ENCODE assay signal across 8 cellular contexts in genomic region chr15:65980824-65981456, GRCh38.
DNase-seq lines count a peak whose midpoint lies in the region; ATAC-seq, FAIRE-seq and TF ChIP-seq lines count a peak whose summit lies in the region.

No MANE protein-coding gene starts in this region.

- no peak overlapping the region for H3K4me3 ChIP-seq in endothelial cell of umbilical vein (replicated peaks in 1 of 3; ENCODE audit: insufficient read depth in 1 of 3, low read depth in 1 of 3, low read length in 3 of 3)
- H3K4me3 ChIP-seq in CD4-positive, alpha-beta memory T cell (ENCODE audit: low read length in 2 of 2) = no peak overlapping the region

- DNase-seq in DMS114 treated with DMSO at 0.1 percent for 48 hours (lab: John Stamatoyannopoulos, UW; ENCODE audit: unreplicated experiment) (peak; percentile 12), HFFc6 (peak; percentile 76), SK-MEL-5 (ENCODE audit: low read depth, low spot score) (peak; percentile 74), endothelial cell of umbilical vein (ENCODE audit: low read depth, low spot score) (peak; percentile 52), mesothelial cell of epicardium (ENCODE audit: low spot score in 2 of 2, unreplicated experiment in 2 of 2) (peak; percentile 43 to 69)
- no peak for DNase-seq in CD4-positive, alpha-beta memory T cell
- no peak for DNase-seq in activated effector memory CD4-positive, alpha-beta T cell treated with anti-CD3 and anti-CD28 coated beads, Interleukin-2, amount 50 U/mL, for 16 hours

- no TSS peak for BruUV-seq in endothelial cell of umbilical vein (replicated peaks; lab: Mats Ljungman, UMichigan)

- H3K27ac ChIP-seq in endothelial cell of umbilical vein (ENCODE audit: insufficient read depth, low read depth, low read length) = no peak overlapping the region
- H3K27ac ChIP-seq in CD4-positive, alpha-beta memory T cell (ENCODE audit: low read depth, low read length) = no peak overlapping the region

- H3K9me3 ChIP-seq in endothelial cell of umbilical vein (replicated peaks; ENCODE audit: control insufficient read depth, insufficient read depth, low read length) = no peaks in the 10 kb centered on the region
- no peaks in the 10 kb centered on the region for H3K9me3 ChIP-seq in CD4-positive, alpha-beta memory T cell (ENCODE audit: control insufficient read depth in 1 of 2, low read length in 2 of 2)

- no peaks in the 10 kb centered on the region for H4K20me1 ChIP-seq in endothelial cell of umbilical vein (replicated peaks; ENCODE audit: control insufficient read depth, extremely low read depth, insufficient read depth, low read length)

- no peak overlapping the region for H2AFZ ChIP-seq in endothelial cell of umbilical vein (ENCODE audit: low read depth, low read length)

- peak; percentile 91 for FAIRE-seq in endothelial cell of umbilical vein (lab: Jason Lieb, UNC)

- dilution Hi-C loops in endothelial cell of umbilical vein (cut with MboI; ENCODE audit: extremely low pct_ligation_motif_present, low sequenced_read_pairs) = no loop called here

- no peak overlapping the region for H3K4me2 ChIP-seq in endothelial cell of umbilical vein (ENCODE audit: insufficient read depth, low read length)

- no peak overlapping the region for H3K9ac ChIP-seq in endothelial cell of umbilical vein (replicated peaks; ENCODE audit: extremely low read depth, insufficient read depth, low read length)

- H3K27ac Mint-ChIP-seq in HFFc6 (no peak overlapping the region), mesothelial cell of epicardium (no peak overlapping the region)
- H3K27ac Mint-ChIP-seq in CD4-positive, alpha-beta memory T cell = no peak overlapping the region

- CTCF ChIA-PET in endothelial cell of umbilical vein (lab: Charles Lee) = interaction anchor here (1.2 to 1.9 kb wide), 3 partner anchors 10 to 518 kb away, joined by 4 to 6 read pairs (median 4); no protein-coding TSS in a partner anchor
- CTCF ChIA-PET in CD4-positive, alpha-beta memory T cell (lab: Charles Lee; ENCODE audit: partially characterized antibody) = interaction anchor here (1.0 to 1.3 kb wide), 3 partner anchors 29 to 586 kb away, joined by 3 read pairs; no protein-coding TSS in a partner anchor

- H3K36me3 ChIP-seq in endothelial cell of umbilical vein (ENCODE audit: control insufficient read depth in 2 of 2, extremely low read depth in 1 of 2, insufficient read depth in 2 of 2, low read length in 2 of 2) = no peaks in the 10 kb centered on the region
- no peaks in the 10 kb centered on the region for H3K36me3 ChIP-seq in CD4-positive, alpha-beta memory T cell (ENCODE audit: insufficient read depth, low read length)

- no peak overlapping the region for H3K4me3 Mint-ChIP-seq in HFFc6
- no peak overlapping the region for H3K4me3 Mint-ChIP-seq in mesothelial cell of epicardium
- H3K4me3 Mint-ChIP-seq in CD4-positive, alpha-beta memory T cell = peak overlapping the region in 4 of 8 donors; percentile 18 to 27 (median 25)

- H3K79me2 ChIP-seq in endothelial cell of umbilical vein (ENCODE audit: control insufficient read depth, insufficient read depth, low read length) = no peaks in the 10 kb centered on the region

- intact Hi-C loops in endothelial cell of umbilical vein (cut with micrococcal nuclease) = loop anchor here (1.0 to 10.0 kb wide), 3 partner anchors 210 to 514 kb away; partner anchors contain the start of gene SNAPC5
- intact Hi-C loops in CD4-positive, alpha-beta memory T cell (cut with micrococcal nuclease) = loop anchor here (1.0 kb wide), 1 partner anchor 343 kb away; no protein-coding TSS in a partner anchor

- peaks cover 6% of the 10 kb centered on the region for H3K4me1 Mint-ChIP-seq in HFFc6 (ENCODE audit: low read depth)
- peaks cover 17% of the 10 kb centered on the region for H3K4me1 Mint-ChIP-seq in mesothelial cell of epicardium
- peaks cover 6 to 18% (median 9%) of the 10 kb centered on the region in 4 donors for H3K4me1 Mint-ChIP-seq in CD4-positive, alpha-beta memory T cell

- TF ChIP-seq CTCF in HFFc6 (IDR thresholded peaks at IDR 0.05) (peak; percentile 89), endothelial cell of umbilical vein (IDR thresholded peaks at IDR 0.05; ENCODE audit: extremely low read depth in 1 of 2, insufficient read depth in 1 of 2, low read depth in 1 of 2, low read length in 2 of 2) (peak; percentile 58 to 68), mesothelial cell of epicardium (IDR thresholded peaks at IDR 0.05; ENCODE audit: unreplicated experiment) (peak; percentile 81)

- ATAC-seq in GM21423 (IDR thresholded peaks at IDR 0.05; ENCODE audit: unreplicated experiment) = no peak

- TF ChIP-seq POLR2A in endothelial cell of umbilical vein (IDR thresholded peaks at IDR 0.05; ENCODE audit: low read depth, low read length) = no peak

- no peaks in the 10 kb centered on the region for H3K4me1 ChIP-seq in endothelial cell of umbilical vein (ENCODE audit: control insufficient read depth, extremely low read depth, insufficient read depth, low read length)
- peaks cover 6% of the 10 kb centered on the region for H3K4me1 ChIP-seq in CD4-positive, alpha-beta memory T cell (ENCODE audit: insufficient read depth, low read length)

- H3K27me3 Mint-ChIP-seq in HFFc6 (ENCODE audit: insufficient read depth) = peaks cover 33% of the 10 kb centered on the region
- H3K27me3 Mint-ChIP-seq in mesothelial cell of epicardium (ENCODE audit: low read depth) = peaks cover 51% of the 10 kb centered on the region
- H3K27me3 Mint-ChIP-seq in CD4-positive, alpha-beta memory T cell = peaks cover 23 to 29% of the 10 kb centered on the region in 2 donors

- in situ Hi-C loops in SK-MEL-5 (cut with HindIII; ENCODE audit: low pct_unique_long_range_greater_than_20kb, low sequenced_read_pairs) = no loop called here

- H3K36me3 Mint-ChIP-seq in HFFc6 (ENCODE audit: low read depth) (no peaks in the 10 kb centered on the region), mesothelial cell of epicardium (no peaks in the 10 kb centered on the region)
- no peaks in the 10 kb centered on the region for H3K36me3 Mint-ChIP-seq in CD4-positive, alpha-beta memory T cell

- H3K27me3 ChIP-seq in endothelial cell of umbilical vein (ENCODE audit: control insufficient read depth in 2 of 2, insufficient read depth in 2 of 2, low read length in 2 of 2) = peaks cover 23 to 30% of the 10 kb centered on the region in 2 experiments
- H3K27me3 ChIP-seq in CD4-positive, alpha-beta memory T cell (ENCODE audit: insufficient read depth, low read length) = peaks cover 6% of the 10 kb centered on the region

- H3K9me3 Mint-ChIP-seq in HFFc6 (no peaks in the 10 kb centered on the region), mesothelial cell of epicardium (no peaks in the 10 kb centered on the region)
- H3K9me3 Mint-ChIP-seq in CD4-positive, alpha-beta memory T cell = no peaks in the 10 kb centered on the region

- POLR2A ChIA-PET in endothelial cell of umbilical vein (lab: Charles Lee) = no interaction called here
- POLR2A ChIA-PET in CD4-positive, alpha-beta memory T cell (lab: Charles Lee; ENCODE audit: partially characterized antibody) = no interaction called here

- no peaks in the 10 kb centered on the region for H3K9me1 ChIP-seq in endothelial cell of umbilical vein (replicated peaks; ENCODE audit: control insufficient read depth, extremely low read depth, insufficient read depth, low read length)

TF ChIP-seq in endothelial cell of umbilical vein, 7 proteins besides CTCF, POLR2A, EP300 and RAD21:
- TF ChIP-seq POLR2AphosphoS5 (IDR thresholded peaks at IDR 0.05; ENCODE audit: insufficient read depth, low read depth, low read length) (no peak), EZH2 (IDR thresholded peaks at IDR 0.05; ENCODE audit: borderline replicate concordance, low read depth, low read length, severe bottlenecking) (no peak), JUN (IDR thresholded peaks at IDR 0.05; ENCODE audit: borderline replicate concordance, insufficient read depth, insufficient read length, low read depth) (no peak), MYC (IDR thresholded peaks at IDR 0.05; ENCODE audit: low read depth, low read length) (no peak), MAX (IDR thresholded peaks at IDR 0.05; ENCODE audit: insufficient read depth, insufficient read length) (no peak), FOS (IDR thresholded peaks at IDR 0.05; ENCODE audit: borderline replicate concordance, insufficient read depth, low read length) (no peak), GATA2 (IDR thresholded peaks at IDR 0.05; ENCODE audit: insufficient read depth, insufficient read length, low read depth, low read length) (no peak)

Comparison
In these comparisons a context has a peak if more than half of its experiments do, and no peak if none do; other contexts are left out.
1. DNase-seq: peak in DMS114 treated with DMSO at 0.1 percent for 48 hours (single experiment), HFFc6 (single experiment), SK-MEL-5 (single experiment), endothelial cell of umbilical vein (single experiment) and mesothelial cell of epicardium (2 of 2); none in CD4-positive, alpha-beta memory T cell (0 of 5) and activated effector memory CD4-positive, alpha-beta T cell treated with anti-CD3 and anti-CD28 coated beads, Interleukin-2, amount 50 U/mL, for 16 hours (single experiment).
2. Peak in every context shown above with its lines, with median percentiles within 50 percentile points of each other: CTCF ChIP-seq.